1 cellular context compared by ENCODE assay signal in genomic region chr7:34903921-34904320, GRCh38.
TF ChIP-seq lines count a peak whose summit lies in the region.

No MANE protein-coding gene starts in this region.

TF ChIP-seq in HepG2, 621 proteins besides CTCF, POLR2A, EP300 and RAD21:
- TF ChIP-seq, protein P1, sequence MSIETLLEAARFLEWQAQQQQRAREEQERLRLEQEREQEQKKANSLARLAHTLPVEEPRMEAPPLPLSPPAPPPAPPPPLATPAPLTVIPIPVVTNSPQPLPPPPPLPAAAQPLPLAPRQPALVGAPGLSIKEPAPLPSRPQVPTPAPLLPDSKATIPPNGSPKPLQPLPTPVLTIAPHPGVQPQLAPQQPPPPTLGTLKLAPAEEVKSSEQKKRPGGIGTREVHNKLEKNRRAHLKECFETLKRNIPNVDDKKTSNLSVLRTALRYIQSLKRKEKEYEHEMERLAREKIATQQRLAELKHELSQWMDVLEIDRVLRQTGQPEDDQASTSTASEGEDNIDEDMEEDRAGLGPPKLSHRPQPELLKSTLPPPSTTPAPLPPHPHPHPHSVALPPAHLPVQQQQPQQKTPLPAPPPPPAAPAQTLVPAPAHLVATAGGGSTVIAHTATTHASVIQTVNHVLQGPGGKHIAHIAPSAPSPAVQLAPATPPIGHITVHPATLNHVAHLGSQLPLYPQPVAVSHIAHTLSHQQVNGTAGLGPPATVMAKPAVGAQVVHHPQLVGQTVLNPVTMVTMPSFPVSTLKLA (IDR thresholded peaks at IDR 0.05): peak; percentile 52
